12 cellular contexts compared by ENCODE assay signal in the genomic region with DNA sequence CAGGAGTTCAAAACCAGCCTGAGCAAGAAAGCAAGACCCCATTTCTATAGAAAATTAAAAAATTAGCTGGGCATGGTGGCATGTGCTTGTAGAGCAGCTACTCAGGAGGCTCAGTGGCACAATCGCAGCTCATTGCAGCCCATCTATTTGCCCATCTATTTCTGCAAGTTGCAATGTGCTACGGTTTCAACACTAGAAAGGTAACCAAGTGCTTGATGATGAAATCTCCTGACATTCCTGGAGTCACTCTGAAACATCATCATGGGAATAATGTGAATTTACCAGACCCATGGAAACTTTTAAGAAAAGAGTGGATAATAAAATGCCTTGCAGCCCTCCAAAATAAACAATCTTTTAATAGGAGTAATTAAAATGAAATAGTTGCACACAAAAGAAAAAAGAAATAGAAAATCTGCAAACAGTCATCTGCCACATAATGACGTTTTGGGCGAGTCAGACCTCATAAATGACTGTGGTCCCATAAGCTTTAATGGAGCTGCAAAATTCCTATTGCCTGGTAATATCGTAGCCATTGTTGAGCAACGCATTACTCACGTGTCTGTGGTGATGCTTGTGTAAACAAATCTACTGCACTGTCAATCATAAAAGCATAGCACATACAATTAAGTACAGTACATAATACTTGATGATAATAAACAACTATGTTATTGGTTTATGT. TPM values are rescaled to one million over a fixed set of nuclear protein-coding genes. Genes with fewer than 3 reads are reported as not detected.
DNase-seq lines count a peak whose midpoint lies in the region; ATAC-seq, FAIRE-seq and TF ChIP-seq lines count a peak whose summit lies in the region.
"Had no signal": no experiment of that assay in that cellular context is flagged by ENCODE, and none has a peak within 500 bp of the region (broad histone marks: within the 10 kb centered on the region; RNA-seq: fewer than 3 reads in every experiment).

No MANE protein-coding gene starts in this region.

- H3K79me2 ChIP-seq in osteoblast (ENCODE audit: insufficient read depth, low read length), result no peaks in the 10 kb centered on the region

- FAIRE-seq in endometrium (lab: Jason Lieb, UNC), result peak; percentile 46

- H4K20me1 ChIP-seq in osteoblast (ENCODE audit: insufficient read depth, low read length), result no peaks in the 10 kb centered on the region

- H3K9me3 ChIP-seq in osteoblast (ENCODE audit: low read depth, low read length), result no peaks in the 10 kb centered on the region

- peak; percentile 81 for DNase-seq in GM04504 (ENCODE audit: low read depth)
- DNase-seq in NB4 (ENCODE audit: low read depth), result peak; percentile 85
- DNase-seq in osteoblast (ENCODE audit: insufficient read length, low spot score, missing footprints), result peak; percentile 76
- DNase-seq in NCI-H2029 treated with DMSO at 0.1 percent for 48 hours (lab: John Stamatoyannopoulos, UW), result no peak
- DNase-seq in central memory CD4-positive, alpha-beta T cell, result no peak
- DNase-seq: activated CD4-positive, CD25-positive, alpha-beta regulatory T cell; DMS79; head of caudate nucleus; stimulated activated CD8-positive, alpha-beta memory T cell treated with anti-CD3 and anti-CD28 coated beads, Interleukin-4, amount 100 ng/mL, for 48 hours had no signal

- H3K27me3 ChIP-seq in osteoblast (ENCODE audit: insufficient read depth, low read length), result no peaks in the 10 kb centered on the region

- peaks cover 5% of the 10 kb centered on the region for H3K4me1 ChIP-seq in osteoblast (ENCODE audit: insufficient read depth, low read length)

- TF ChIP-seq CTCF in NB4 (IDR thresholded peaks at IDR 0.05; ENCODE audit: low read depth, low read length) (no peak), osteoblast (IDR thresholded peaks at IDR 0.05; ENCODE audit: extremely low read depth, low read depth, low read length) (no peak)

- TF ChIP-seq POLR2A in NB4 (IDR thresholded peaks at IDR 0.05; ENCODE audit: extremely low read depth, insufficient read length), result no peak

- H3K4me3 ChIP-seq in NB4 (ENCODE audit: low read depth, low read length) (no peak overlapping the region), osteoblast (ENCODE audit: insufficient read depth, low read length) (no peak overlapping the region)
- H3K4me3 ChIP-seq: smooth muscle cell had no signal

- H3K36me3 ChIP-seq in osteoblast (ENCODE audit: insufficient read depth, low read length), result no peaks in the 10 kb centered on the region

- ATAC-seq in HG02610 (IDR thresholded peaks at IDR 0.05; ENCODE audit: unreplicated experiment), result no peak

- H2AFZ ChIP-seq in osteoblast (ENCODE audit: low read length), result no peak overlapping the region

- H3K4me2 ChIP-seq in osteoblast (ENCODE audit: insufficient read depth, low read length), result no peak overlapping the region
- H3K4me2 ChIP-seq: smooth muscle cell had no signal

- no peak overlapping the region for H3K27ac ChIP-seq in osteoblast (ENCODE audit: low read depth, low read length)

RNA-seq across cellular contexts. Expression of gene AMMECR1L, which starts 46.6 kb away (rescaled TPM):
- total RNA-seq in osteoblast, result 15.0 and 15.6 TPM in 2 replicates

Comparison
In these comparisons a context has a peak if more than half of its experiments do, and no peak if none do; other contexts are left out.
1. DNase-seq: peak in GM04504 (single experiment), NB4 (single experiment) and osteoblast (single experiment); none in NCI-H2029 treated with DMSO at 0.1 percent for 48 hours (single experiment) and central memory CD4-positive, alpha-beta T cell (single experiment).